In genomic region chr12:8648598-8649205, GRCh38 we compare ENCODE assay signal across 9 cellular contexts. TPM values are rescaled to one million over a fixed set of nuclear protein-coding genes. Genes with fewer than 3 reads are reported as not detected.
DNase-seq lines count a peak whose midpoint lies in the region; ATAC-seq, FAIRE-seq and TF ChIP-seq lines count a peak whose summit lies in the region.
"Had no signal": no experiment of that assay in that cellular context is flagged by ENCODE, and none has a peak within 500 bp of the region (broad histone marks: within the 10 kb centered on the region; RNA-seq: fewer than 3 reads in every experiment).

No MANE protein-coding gene starts in this region.

- no peaks in the 10 kb centered on the region for H3K27me3 ChIP-seq in right cardiac atrium (ENCODE audit: control insufficient read depth, insufficient read depth)

- no peak overlapping the region for H3K4me3 ChIP-seq in right cardiac atrium (ENCODE audit: low read length)

- no peak overlapping the region for H3K27ac ChIP-seq in right cardiac atrium (ENCODE audit: low read length)

- ATAC-seq in HG03039 (IDR thresholded peaks at IDR 0.05; ENCODE audit: unreplicated experiment) (peak; percentile 61), right cardiac atrium (no peak), omental fat pad (ENCODE audit: low FRiP score) (no peak)

- DNase-seq in GM19239 (ENCODE audit: insufficient read length, low spot score), result peak; percentile 52
- peak; percentile 13 to 19 for DNase-seq in activated CD8-positive, alpha-beta memory T cell treated with anti-CD3 and anti-CD28 coated beads for 4 hours (ENCODE audit: low read depth in 2 of 2)
- DNase-seq in stimulated activated CD8-positive, alpha-beta memory T cell treated with anti-CD3 and anti-CD28 coated beads, Interleukin-12 subunit alpha, Interleukin-12 subunit beta, amount 100 ng/mL, for 24 hours (ENCODE audit: extremely low read depth), result peak; percentile 28
- no peak for DNase-seq in right cardiac atrium
- DNase-seq in NCI-H2107 treated with DMSO at 0.1 percent for 48 hours (lab: John Stamatoyannopoulos, UW; ENCODE audit: unreplicated experiment), result no peak
- DNase-seq in HCEC 1CT, result no peak
- no peak for DNase-seq in omental fat pad (ENCODE audit: low spot score)

- H3K4me1 ChIP-seq in right cardiac atrium (ENCODE audit: control insufficient read depth, insufficient read depth, low read length), result no peaks in the 10 kb centered on the region

- no peak for TF ChIP-seq CTCF in omental fat pad (IDR thresholded peaks at IDR 0.05)

- peak; percentile 99 for FAIRE-seq in GM19239 (lab: Jason Lieb, UNC)

- 83% methylated on average over 8 of the region's 8 CpGs for WGBS in right cardiac atrium

- intact Hi-C loops in right cardiac atrium (cut with DNase I), result no loop called here

- no peaks in the 10 kb centered on the region for H3K9me3 ChIP-seq in right cardiac atrium (ENCODE audit: control insufficient read depth, low read length)

RNA-seq across cellular contexts. Expression of gene MFAP5, which starts 13.9 kb away (rescaled TPM):
- 10 to 100 TPM; 13.5 to 44.5 (median 22.6) TPM for total RNA-seq in right cardiac atrium
- 49.4 TPM for polyA plus RNA-seq in right cardiac atrium
- 100 to 1,000 TPM in 2 of 4 donors, 10 to 100 TPM in 2; 34.5 to 793 (median 148) TPM for total RNA-seq in omental fat pad
- total RNA-seq: H4 had no signal

RNA-seq across cellular contexts. Expression of gene AICDA, which starts 36.0 kb away (rescaled TPM):
- total RNA-seq in right cardiac atrium, result not detected
- polyA plus RNA-seq in right cardiac atrium, result not detected
- under 1 TPM in 1 of 4 donors, not detected in 3; 0.63 TPM for total RNA-seq in omental fat pad
- total RNA-seq: H4 had no signal

RNA-seq across cellular contexts. Expression of gene RIMKLB, which starts 49.1 kb away (rescaled TPM):
- 10 to 100 TPM; 11.3 to 17.6 (median 15.3) TPM for total RNA-seq in right cardiac atrium
- polyA plus RNA-seq in right cardiac atrium, result 12.0 TPM
- 100 to 1,000 TPM in 1 of 4 donors, 10 to 100 TPM in 3; 53.9 to 202 (median 62.6) TPM for total RNA-seq in omental fat pad

Comparison
In these comparisons a context has a peak if more than half of its experiments do, and no peak if none do; other contexts are left out.
1. DNase-seq: peak in GM19239 (single experiment), activated CD8-positive, alpha-beta memory T cell treated with anti-CD3 and anti-CD28 coated beads for 4 hours (2 of 2) and stimulated activated CD8-positive, alpha-beta memory T cell treated with anti-CD3 and anti-CD28 coated beads, Interleukin-12 subunit alpha, Interleukin-12 subunit beta, amount 100 ng/mL, for 24 hours (single experiment); none in right cardiac atrium (0 of 3), NCI-H2107 treated with DMSO at 0.1 percent for 48 hours (single experiment), HCEC 1CT (single experiment) and omental fat pad (single experiment).